In the genomic region with DNA sequence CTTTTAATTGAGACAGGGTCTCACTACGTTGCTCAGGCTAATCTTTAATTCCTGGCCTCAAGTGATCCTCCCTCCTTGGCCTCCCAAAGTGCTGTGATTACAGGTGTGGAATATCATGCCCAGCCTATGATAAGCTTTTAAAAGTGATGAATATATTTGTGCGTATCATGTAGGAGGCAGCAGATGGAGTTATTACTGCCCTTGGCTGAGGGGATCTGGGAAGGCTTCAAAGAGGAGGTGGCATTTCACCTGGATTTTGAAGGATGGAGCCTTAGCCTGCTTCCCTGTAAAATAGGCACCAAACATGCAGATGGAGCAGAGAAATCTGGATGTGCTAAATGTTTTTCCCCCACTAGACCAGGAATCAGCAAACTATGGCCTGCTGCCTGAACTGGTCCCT, we compare ENCODE assay signal across 21 cellular contexts.
"Had no signal": no experiment of that assay in that cellular context is flagged by ENCODE, and none has a peak within 500 bp of the region (broad histone marks: within the 10 kb centered on the region; RNA-seq: fewer than 3 reads in every experiment).

No MANE protein-coding gene starts in this region.

- H3K27me3 ChIP-seq: adrenal gland, transverse colon, vagina had no signal

- H3K4me3 ChIP-seq: adrenal gland, mucosa of descending colon, SK-N-MC, transverse colon, vagina had no signal

- H3K27ac Mint-ChIP-seq: memory B cell had no signal

- ATAC-seq: left ventricle myocardium superior; mucosa of descending colon; naive thymus-derived CD8-positive, alpha-beta T cell had no signal

- H3K9me3 Mint-ChIP-seq: memory B cell; naive thymus-derived CD8-positive, alpha-beta T cell had no signal

- H3K27me3 Mint-ChIP-seq: memory B cell; naive thymus-derived CD8-positive, alpha-beta T cell had no signal

- FAIRE-seq: TTC549 had no signal

- DNase-seq: activated CD4-positive, alpha-beta T cell treated with anti-CD3 and anti-CD28 coated beads, Interleukin-2, amount 50 U/mL, for 4 hours; activated CD4-positive, CD25-positive, alpha-beta regulatory T cell; activated effector memory CD4-positive, alpha-beta T cell treated with anti-CD3 and anti-CD28 coated beads, Interleukin-2, amount 50 U/mL, for 16 hours; adrenal gland; dermis blood vessel endothelial cell; foreskin melanocyte; kidney glomerular epithelial cell; left ventricle myocardium superior; mucosa of descending colon; naive thymus-derived CD8-positive, alpha-beta T cell; nucleus accumbens; posterior cingulate gyrus; stimulated activated CD4-positive, alpha-beta T cell treated with anti-CD3 and anti-CD28 coated beads, Interleukin-4, amount 100 ng/mL, for 1 hour; stimulated activated naive CD4-positive, alpha-beta T cell; substantia nigra; transverse colon had no signal

- H3K9me3 ChIP-seq: adrenal gland, mucosa of descending colon, transverse colon, vagina had no signal

- H3K4me3 Mint-ChIP-seq: memory B cell had no signal

- H3K36me3 Mint-ChIP-seq: memory B cell had no signal

- H3K27ac ChIP-seq: adrenal gland, epithelial cell of prostate, SK-N-MC, transverse colon, vagina had no signal
